25 cellular contexts compared by ENCODE assay signal in the genomic region with DNA sequence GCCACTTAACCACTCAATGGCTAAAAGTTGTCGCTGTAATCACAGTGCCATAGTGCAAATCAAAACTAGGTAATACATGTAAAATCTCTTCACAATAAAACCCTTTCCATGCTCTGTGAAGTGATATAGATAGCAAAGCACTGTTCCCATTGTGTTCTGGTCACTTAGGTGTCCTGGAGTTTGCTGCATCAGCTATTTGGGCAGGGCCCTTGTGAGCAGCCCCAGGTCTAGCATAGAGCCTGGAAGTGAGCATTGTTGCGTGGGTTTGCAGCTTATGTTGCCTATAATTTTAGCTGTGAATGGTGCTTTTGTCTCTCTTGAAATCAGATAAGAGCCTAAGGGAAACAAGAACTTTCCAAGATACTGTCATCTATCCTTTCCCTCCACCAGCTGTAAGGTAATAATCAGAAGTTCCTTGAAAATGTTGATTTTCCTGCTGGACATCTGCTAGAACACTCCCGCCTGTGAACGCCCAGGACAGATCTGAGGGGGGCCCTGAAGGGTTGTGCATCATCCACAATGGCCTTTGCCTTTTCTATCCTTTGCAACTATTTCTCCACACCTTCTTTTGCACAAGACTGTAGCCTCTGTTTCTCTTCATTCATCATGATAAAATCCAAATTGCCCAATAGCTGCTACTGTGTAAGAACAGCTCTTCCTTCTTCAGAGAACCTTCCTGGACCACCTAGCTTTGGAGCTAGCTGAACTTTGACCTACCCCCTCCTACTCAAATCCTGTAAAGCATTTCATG. TPM values are rescaled to one million over a fixed set of nuclear protein-coding genes. Genes with fewer than 3 reads are reported as not detected.
DNase-seq lines count a peak whose midpoint lies in the region; ATAC-seq and TF ChIP-seq lines count a peak whose summit lies in the region.
"Had no signal": no experiment of that assay in that cellular context is flagged by ENCODE, and none has a peak within 500 bp of the region (broad histone marks: within the 10 kb centered on the region; RNA-seq: fewer than 3 reads in every experiment).

No MANE protein-coding gene starts in this region.

- H3K9me1 ChIP-seq in IMR-90 (ENCODE audit: insufficient read depth, low read length) = no peaks in the 10 kb centered on the region

- POLR2A ChIA-PET in IMR-90 (lab: Charles Lee; ENCODE audit: unreplicated experiment) = no interaction called here

- no peak for TF ChIP-seq CTCF in IMR-90 (conservative IDR thresholded peaks at IDR 0.05; ENCODE audit: low read depth, low read length)

- no peak overlapping the region for H2BK20ac ChIP-seq in IMR-90 (ENCODE audit: low read depth, low read length)

- H3K4me1 ChIP-seq in BLaER1 (peaks cover 95% of the 10 kb centered on the region), IMR-90 (ENCODE audit: control insufficient read depth, insufficient read depth, low read length) (peaks cover 20% of the 10 kb centered on the region), mesenchymal stem cell (ENCODE audit: control insufficient read depth, insufficient read depth, low read depth, low read length) (peaks cover 11% of the 10 kb centered on the region)
- H3K4me1 ChIP-seq: parathyroid adenoma had no signal

- H3K9me3 ChIP-seq in BLaER1 (no peaks in the 10 kb centered on the region), IMR-90 (ENCODE audit: control insufficient read depth, insufficient read depth, low read length) (no peaks in the 10 kb centered on the region), mesenchymal stem cell (ENCODE audit: control insufficient read depth, low read length) (no peaks in the 10 kb centered on the region)
- H3K9me3 ChIP-seq: thoracic aorta had no signal

- H2BK120ac ChIP-seq in IMR-90 (ENCODE audit: low read depth, low read length) (no peak overlapping the region), mesenchymal stem cell (ENCODE audit: low read depth, low read length) (no peak overlapping the region)

- peak overlapping the region; percentile 94 for H3K27ac ChIP-seq in BLaER1
- no peak overlapping the region for H3K27ac ChIP-seq in IMR-90 (ENCODE audit: insufficient read depth, low read length)
- H3K27ac ChIP-seq in mesenchymal stem cell (ENCODE audit: low read length, poor library complexity, severe bottlenecking) = no peak overlapping the region
- H3K27ac ChIP-seq: cardiac muscle cell, parathyroid adenoma, thoracic aorta, WERI-Rb-1 had no signal

- H3K18ac ChIP-seq in IMR-90 (ENCODE audit: low read depth, low read length) (no peak overlapping the region), mesenchymal stem cell (ENCODE audit: low read depth in 1 of 2, low read length in 2 of 2) (no peak overlapping the region)

- no peak overlapping the region for H3K14ac ChIP-seq in IMR-90 (replicated peaks; ENCODE audit: low read depth, low read length)
- H3K14ac ChIP-seq in mesenchymal stem cell (ENCODE audit: low read length in 2 of 2) = no peak overlapping the region

- no TSS peak for BruUV-seq in IMR-90 (replicated peaks; lab: Mats Ljungman, UMichigan)

- H3K79me1 ChIP-seq in IMR-90 (ENCODE audit: low read depth in 1 of 2, low read length in 2 of 2) (no peaks in the 10 kb centered on the region), mesenchymal stem cell (replicated peaks; ENCODE audit: low read length, poor library complexity, severe bottlenecking) (no peaks in the 10 kb centered on the region)

- H3K56ac ChIP-seq in IMR-90 (ENCODE audit: extremely low read depth, insufficient read depth, low read length) = no peak overlapping the region

- no peak overlapping the region for H3K4ac ChIP-seq in IMR-90 (ENCODE audit: low read depth, low read length)
- H3K4ac ChIP-seq in mesenchymal stem cell (ENCODE audit: low read depth in 1 of 2, low read length in 2 of 2) = no peak overlapping the region

- H3K9ac ChIP-seq in BLaER1 = no peak overlapping the region
- no peak overlapping the region for H3K9ac ChIP-seq in IMR-90 (ENCODE audit: low read depth, low read length)
- no peak overlapping the region for H3K9ac ChIP-seq in mesenchymal stem cell (ENCODE audit: low read length)
- H3K9ac ChIP-seq: parathyroid adenoma had no signal

- no peak for TF ChIP-seq RAD21 in IMR-90 (IDR thresholded peaks at IDR 0.05; ENCODE audit: low read length)

- H2AK9ac ChIP-seq in IMR-90 (replicated peaks; ENCODE audit: low read depth, low read length, poor library complexity) = no peak overlapping the region

- H4K8ac ChIP-seq in IMR-90 (ENCODE audit: low read depth in 2 of 2, low read length in 2 of 2) (no peak overlapping the region), mesenchymal stem cell (ENCODE audit: low read length) (no peak overlapping the region)

- no peak for ATAC-seq in IMR-90 (ENCODE audit: low read depth)
- ATAC-seq: Right ventricle myocardium inferior, sciatic nerve, T-helper 17 cell had no signal

- no peak for DNase-seq in IMR-90
- DNase-seq in amniotic epithelial cell (ENCODE audit: low read depth) = peak; percentile 93
- peak; percentile 17 for DNase-seq in mesenchymal stem cell
- DNase-seq in head of caudate nucleus = no peak
- no peak for DNase-seq in activated CD4-positive, alpha-beta T cell treated with anti-CD3 and anti-CD28 coated beads for 48 hours
- DNase-seq in ecto neural progenitor cell (ENCODE audit: low spot score) = no peak
- no peak for DNase-seq in T-helper 1 cell
- DNase-seq: activated CD4-positive, alpha-beta memory T cell treated with anti-CD3 and anti-CD28 coated beads, Interleukin-2, amount 10 ng/mL, durations not matched to agents 7 days and 5 days; activated gamma-delta T cell treated with Interleukin-2 at 50 U/mL for 16 hours; activated T-cell treated with anti-CD3 and anti-CD28 coated beads for 4 hours; amygdala; CD4-positive, alpha-beta memory T cell; DMS53; midbrain; NCI-H146; NCI-H526 treated with DMSO at 0.1 percent for 48 hours; nephron progenitor cell; T-helper 17 cell; WERI-Rb-1 had no signal

- H4K91ac ChIP-seq in IMR-90 (ENCODE audit: insufficient read depth, low read depth, low read length) = no peak overlapping the region
- H4K91ac ChIP-seq in mesenchymal stem cell (ENCODE audit: low read length) = no peak overlapping the region

- H3K27me3 ChIP-seq in BLaER1 (no peaks in the 10 kb centered on the region), IMR-90 (ENCODE audit: control insufficient read depth, insufficient read depth, low read length) (no peaks in the 10 kb centered on the region), mesenchymal stem cell (ENCODE audit: control insufficient read depth in 1 of 2, insufficient read depth in 1 of 2, low read length in 2 of 2) (no peaks in the 10 kb centered on the region)
- H3K27me3 ChIP-seq: cardiac muscle cell had no signal

- H2BK15ac ChIP-seq in IMR-90 (ENCODE audit: low read depth, low read length) (no peak overlapping the region), mesenchymal stem cell (ENCODE audit: low read depth, poor library complexity, severe bottlenecking) (no peak overlapping the region)

- CTCF ChIA-PET in IMR-90 (lab: Yijun Ruan, JAX) = no interaction called here

- no peak for TF ChIP-seq POLR2A in IMR-90 (IDR thresholded peaks at IDR 0.05; ENCODE audit: low read depth, low read length)

- H3K23ac ChIP-seq in IMR-90 (ENCODE audit: low read depth, low read length) = no peak overlapping the region
- no peak overlapping the region for H3K23ac ChIP-seq in mesenchymal stem cell (ENCODE audit: low read length in 2 of 2)

- H4K5ac ChIP-seq in IMR-90 (ENCODE audit: low read depth, low read length) = no peak overlapping the region

- H2AFZ ChIP-seq in IMR-90 (replicated peaks; ENCODE audit: low read length, poor library complexity) (no peak overlapping the region), mesenchymal stem cell (ENCODE audit: low read depth, low read length) (no peak overlapping the region)
- H2AFZ ChIP-seq: parathyroid adenoma had no signal

- H2BK5ac ChIP-seq in IMR-90 (ENCODE audit: low read depth, low read length, poor library complexity, severe bottlenecking) (no peak overlapping the region), mesenchymal stem cell (ENCODE audit: low read depth, low read length, poor library complexity, severe bottlenecking) (no peak overlapping the region)

- H2BK12ac ChIP-seq in mesenchymal stem cell (ENCODE audit: low read length in 2 of 2) = no peak overlapping the region

- H4K20me1 ChIP-seq in BLaER1 (no peaks in the 10 kb centered on the region), IMR-90 (ENCODE audit: insufficient read depth, low read length) (no peaks in the 10 kb centered on the region)

- in situ Hi-C loops in IMR-90 (cut with MboI; ENCODE audit: low sequenced_read_pairs) = no loop called here

- intact Hi-C loops in IMR-90 (cut with micrococcal nuclease) (no loop called here), head of caudate nucleus (cut with DNase I) (no loop called here)

- H3K4me2 ChIP-seq in BLaER1 (peak overlapping the region; percentile 89), IMR-90 (ENCODE audit: low read depth, low read length) (no peak overlapping the region), mesenchymal stem cell (ENCODE audit: low read length, poor library complexity, severe bottlenecking) (no peak overlapping the region)

- dilution Hi-C loops in IMR-90 (cut with HindIII; ENCODE audit: low sequenced_read_pairs, unreplicated experiment) = no loop called here

- no CpG with 5 or more reads among the region's 4 CpGs for WGBS in IMR-90 (ENCODE audit: extremely low coverage in 2 of 2, insufficient read length in 1 of 2), 2 experiments
- WGBS in mesenchymal stem cell = 95% methylated on average over 3 of the region's 4 CpGs

- H3K4me3 ChIP-seq in BLaER1 = no peak overlapping the region
- no peak overlapping the region for H3K4me3 ChIP-seq in IMR-90 (ENCODE audit: insufficient read depth, low read depth, low read length)
- H3K4me3 ChIP-seq in mesenchymal stem cell (ENCODE audit: insufficient read depth in 1 of 2, low read depth in 1 of 2, low read length in 2 of 2) = no peak overlapping the region
- H3K4me3 ChIP-seq: cardiac muscle cell, thoracic aorta had no signal

- H2AK5ac ChIP-seq in IMR-90 (ENCODE audit: low read depth, low read length) (no peak overlapping the region), mesenchymal stem cell (ENCODE audit: low read length, severe bottlenecking) (no peak overlapping the region)

- H3K36me3 ChIP-seq in BLaER1 = no peaks in the 10 kb centered on the region
- H3K36me3 ChIP-seq in IMR-90 (ENCODE audit: control insufficient read depth, insufficient read depth, low read length) = no peaks in the 10 kb centered on the region
- H3K36me3 ChIP-seq in mesenchymal stem cell (ENCODE audit: control insufficient read depth in 1 of 2, insufficient read depth in 2 of 2, low read depth in 1 of 2, low read length in 2 of 2) = no peaks in the 10 kb centered on the region
- H3K36me3 ChIP-seq: cardiac muscle cell, thoracic aorta, WERI-Rb-1 had no signal

TF ChIP-seq in IMR-90, 13 proteins besides CTCF, POLR2A, EP300 and RAD21:
- TF ChIP-seq FOS (IDR thresholded peaks at IDR 0.05; ENCODE audit: low read depth, low read length) = no peak
- peak; percentile 25; the same call in 1 of the 2 replicates for TF ChIP-seq MAFK (IDR thresholded peaks at IDR 0.05; ENCODE audit: low read depth, low read length)
- peak; percentile 56 for TF ChIP-seq CEBPB (IDR thresholded peaks at IDR 0.05; ENCODE audit: low read depth, low read length)

RNA-seq across cellular contexts. Expression of a gene that starts 57.0 kb away (rescaled TPM):
- total RNA-seq in IMR-90 (2012; rRNA removed) = 4.4 and 5.0 TPM in 2 replicates
- polyA plus RNA-seq in IMR-90 (2012; rRNA removed) = 12.6 and 14.2 TPM in 2 replicates
- polyA plus RNA-seq in IMR-90 (2012; cell fraction: cytosol; rRNA removed) = 3.5 and 6.8 TPM in 2 replicates
- 29.5 and 108 TPM in 2 replicates for polyA plus RNA-seq in IMR-90 (2012; cell fraction: nucleus; rRNA removed; ENCODE audit: low replicate concordance)
- polyA plus RNA-seq in mesenchymal stem cell (2013, experiment 1 of 2) = 8.2 TPM
- 7.2 TPM for polyA plus RNA-seq in mesenchymal stem cell (2013, experiment 2 of 2)

Comparison
In these comparisons a context has a peak if more than half of its experiments do, and no peak if none do; other contexts are left out.
1. DNase-seq: peak in amniotic epithelial cell (single experiment) and mesenchymal stem cell (single experiment); none in IMR-90 (single experiment), head of caudate nucleus (0 of 42), activated CD4-positive, alpha-beta T cell treated with anti-CD3 and anti-CD28 coated beads for 48 hours (single experiment), ecto neural progenitor cell (single experiment) and T-helper 1 cell (0 of 5).